Comparison of ENCODE assay signal across 21 cellular contexts in the genomic region with DNA sequence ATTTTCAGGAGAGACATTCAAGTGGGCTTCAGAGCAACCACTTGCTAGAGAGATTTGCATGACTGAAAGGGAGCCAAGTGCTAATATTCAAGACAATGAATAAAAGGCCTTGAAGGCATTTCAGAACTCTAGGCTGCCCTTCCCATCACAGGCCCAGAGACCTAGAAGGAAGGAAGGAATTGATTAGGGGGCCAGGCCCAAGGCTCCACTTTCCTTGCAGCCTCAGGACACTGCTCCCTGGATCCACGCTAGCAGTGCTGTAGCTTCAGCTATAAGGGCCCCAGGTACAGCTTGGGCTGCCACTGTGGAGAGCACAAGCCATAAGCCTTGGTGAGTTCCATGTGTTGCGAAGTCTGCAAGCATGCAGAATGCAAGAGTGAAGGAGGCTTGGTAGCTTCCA.
A peak's percentile ranks its signal among the peaks of the same experiment; 100 is the strongest.
DNase-seq lines count a peak whose midpoint lies in the region; ATAC-seq, FAIRE-seq and TF ChIP-seq lines count a peak whose summit lies in the region.
"Had no signal": no experiment of that assay in that cellular context is flagged by ENCODE, and none has a peak within 500 bp of the region (broad histone marks: within the 10 kb centered on the region; RNA-seq: fewer than 3 reads in every experiment).

No MANE protein-coding gene starts in this region.

- H3K56ac ChIP-seq in H1 (replicated peaks; ENCODE audit: insufficient read length, low read depth, low read length), result no peak overlapping the region

- no peaks in the 10 kb centered on the region for H3K36me3 Mint-ChIP-seq in endodermal cell (ENCODE audit: low read depth)
- H3K36me3 Mint-ChIP-seq in activated naive CD4-positive, alpha-beta T cell treated with anti-CD3 and anti-CD28 coated beads for 36 hours (ENCODE audit: low read depth), result no peaks in the 10 kb centered on the region
- H3K36me3 Mint-ChIP-seq: IgD-negative memory B cell had no signal

- H3K4me1 ChIP-seq in H1 (replicated peaks in 1 of 4; ENCODE audit: control insufficient read depth in 3 of 4, insufficient read depth in 4 of 4, low read length in 3 of 4) (no peaks in the 10 kb centered on the region; a peak in 1 of 7 replicates), endodermal cell (ENCODE audit: control insufficient read depth, insufficient read depth, low read length) (no peaks in the 10 kb centered on the region)
- H3K4me1 ChIP-seq: A549, Caco-2 had no signal

- no peak overlapping the region for H4K8ac ChIP-seq in H1 (ENCODE audit: extremely low read depth, insufficient read depth, low read length)

- no peak overlapping the region for H3K23ac ChIP-seq in H1 (ENCODE audit: insufficient read length)

- H3K9me3 Mint-ChIP-seq in endodermal cell, result no peaks in the 10 kb centered on the region
- peaks cover 11% of the 10 kb centered on the region for H3K9me3 Mint-ChIP-seq in activated naive CD4-positive, alpha-beta T cell treated with anti-CD3 and anti-CD28 coated beads for 36 hours

- H3K4ac ChIP-seq in H1 (replicated peaks; ENCODE audit: insufficient read length, low read depth, low read length), result no peak overlapping the region

- H3K27me3 Mint-ChIP-seq in endodermal cell (ENCODE audit: insufficient read depth), result no peaks in the 10 kb centered on the region
- H3K27me3 Mint-ChIP-seq in activated naive CD4-positive, alpha-beta T cell treated with anti-CD3 and anti-CD28 coated beads for 36 hours (ENCODE audit: low read depth), result no peaks in the 10 kb centered on the region
- H3K27me3 Mint-ChIP-seq: CD4-positive, alpha-beta T cell had no signal

- no peak overlapping the region for H2BK15ac ChIP-seq in H1 (ENCODE audit: low read length)

- WGBS in H1 (ENCODE audit: extremely low coverage in 1 of 2, insufficient coverage in 1 of 2, insufficient read length in 1 of 2, insufficient replicate concordance in 2 of 2, low coverage in 1 of 2, low lambda C conversion rate in 2 of 2, missing lambda C conversion rate in 1 of 2), 2 experiments, result 100% methylated on average over 2 of the region's 2 CpGs; no CpG with 5 or more reads in 1 of the 2 experiments
- WGBS in endodermal cell (ENCODE audit: insufficient coverage in 1 of 2, insufficient read length in 1 of 2), 2 experiments, result 92% methylated on average over 2 of the region's 2 CpGs; no CpG with 5 or more reads in 1 of the 2 experiments

- H2BK5ac ChIP-seq in H1 (ENCODE audit: low read depth, low read length), result peak overlapping the region; percentile 35; the same call in 1 of the 2 replicates

- FAIRE-seq in H1 (lab: Jason Lieb, UNC), result no peak
- FAIRE-seq: D721Med, HepG2, HTR-8/SVneo had no signal

- H3K27me3 ChIP-seq in H1 (replicated peaks in 1 of 4; ENCODE audit: control insufficient read depth in 3 of 4, extremely low read depth in 1 of 4, insufficient read depth in 3 of 4, low read length in 3 of 4) (no peaks in the 10 kb centered on the region), endodermal cell (ENCODE audit: control insufficient read depth, insufficient read depth, low read length, poor library complexity, severe bottlenecking) (no peaks in the 10 kb centered on the region)

- TF ChIP-seq RAD21 in H1 (IDR thresholded peaks at IDR 0.05 in 1 of 2, conservative IDR thresholded peaks at IDR 0.05 in 1 of 2; ENCODE audit: low read depth in 2 of 2, low read length in 2 of 2), result no peak

- no peak overlapping the region for H2BK120ac ChIP-seq in H1 (replicated peaks; ENCODE audit: low read depth, low read length)

- H2BK20ac ChIP-seq in H1 (ENCODE audit: low read length), result no peak overlapping the region

- H4K91ac ChIP-seq in H1 (replicated peaks; ENCODE audit: insufficient read length, low read length), result no peak overlapping the region

- no peaks in the 10 kb centered on the region for H3K9me3 ChIP-seq in H1 (ENCODE audit: insufficient read depth in 2 of 2, low read depth in 1 of 2, low read length in 1 of 2)
- H3K9me3 ChIP-seq in endodermal cell (ENCODE audit: control insufficient read depth, low read length), result no peaks in the 10 kb centered on the region
- H3K9me3 ChIP-seq: A549, Caco-2 had no signal

- no peak overlapping the region for H3K4me3 Mint-ChIP-seq in endodermal cell
- H3K4me3 Mint-ChIP-seq in activated naive CD4-positive, alpha-beta T cell treated with anti-CD3 and anti-CD28 coated beads for 36 hours, result no peak overlapping the region
- H3K4me3 Mint-ChIP-seq: CD4-positive, alpha-beta T cell; HFFc6; IgD-negative memory B cell had no signal

- no peak overlapping the region for H3K4me3 ChIP-seq in H1 (ENCODE audit: extremely low read depth in 1 of 4, insufficient read depth in 2 of 4, low read depth in 3 of 4, low read length in 4 of 4)
- no peak overlapping the region for H3K4me3 ChIP-seq in endodermal cell (ENCODE audit: low read length)
- H3K4me3 ChIP-seq: A549 had no signal

- H2AFZ ChIP-seq in H1 (ENCODE audit: low read length), result no peak overlapping the region

- no peak overlapping the region for H3K18ac ChIP-seq in H1 (ENCODE audit: extremely low read depth, low read length)

- H3K79me1 ChIP-seq in H1 (ENCODE audit: low read depth, low read length), result no peaks in the 10 kb centered on the region

- DNase-seq in Right ventricle myocardium inferior (ENCODE audit: missing footprints), result peak; percentile 53
- no peak for DNase-seq in left cardiac atrium
- no peak for DNase-seq in H1 (ENCODE audit: low read depth in 1 of 2, low spot score in 2 of 2)
- peak; percentile 17 for DNase-seq in iPS-NIHi11 (ENCODE audit: low spot score)
- DNase-seq in endodermal cell, result no peak
- DNase-seq in pons (ENCODE audit: low spot score), result no peak
- DNase-seq in activated naive CD4-positive, alpha-beta T cell treated with anti-CD3 and anti-CD28 coated beads for 36 hours, result no peak
- DNase-seq: AML-193; Caco-2; CD4-positive, alpha-beta T cell; DMS79; GF-D8; HFFc6 had no signal

- H3K23me2 ChIP-seq in H1 (ENCODE audit: low read depth, low read length), result no peaks in the 10 kb centered on the region; the same call in 1 of the 2 replicates

- H4K20me1 ChIP-seq in H1 (replicated peaks in 1 of 2; ENCODE audit: control insufficient read depth in 1 of 2, insufficient read depth in 2 of 2, low read length in 2 of 2), result no peaks in the 10 kb centered on the region

- H3K4me2 ChIP-seq in H1 (ENCODE audit: insufficient read depth in 1 of 2, low read depth in 2 of 2, low read length in 2 of 2), result no peak overlapping the region
- H3K4me2 ChIP-seq: A549 had no signal

- H3K27ac ChIP-seq in H1 (ENCODE audit: low read depth, low read length) (no peak overlapping the region), endodermal cell (ENCODE audit: low read depth, low read length) (no peak overlapping the region)
- H3K27ac ChIP-seq: 22Rv1, A549, C4-2B had no signal

- no peak overlapping the region for H3K14ac ChIP-seq in H1 (ENCODE audit: insufficient read length)

- no peak for TF ChIP-seq POLR2A in H1 (IDR thresholded peaks at IDR 0.05; ENCODE audit: control extremely low read depth in 1 of 2, low read depth in 2 of 2, low read length in 2 of 2)

- H3K4me1 Mint-ChIP-seq in endodermal cell, result no peaks in the 10 kb centered on the region
- no peaks in the 10 kb centered on the region for H3K4me1 Mint-ChIP-seq in activated naive CD4-positive, alpha-beta T cell treated with anti-CD3 and anti-CD28 coated beads for 36 hours (ENCODE audit: low read depth)
- H3K4me1 Mint-ChIP-seq: IgD-negative memory B cell had no signal

- no peak overlapping the region; the same call in 1 of the 2 replicates for H2BK12ac ChIP-seq in H1 (ENCODE audit: low read depth, low read length)

- intact Hi-C loops in Right ventricle myocardium inferior (cut with DNase I) (no loop called here), left cardiac atrium (cut with DNase I) (no loop called here)
- intact Hi-C loops in activated naive CD4-positive, alpha-beta T cell treated with anti-CD3 and anti-CD28 coated beads for 36 hours (cut with micrococcal nuclease), result no loop called here

- H2AK5ac ChIP-seq in H1 (ENCODE audit: low read depth, low read length), result no peak overlapping the region

- POLR2A ChIA-PET in H1 (lab: Charles Lee; ENCODE audit: partially characterized antibody), result no interaction called here

- CTCF ChIA-PET in H1 (lab: Charles Lee; ENCODE audit: partially characterized antibody), result interaction anchor here (0.9 kb wide), 1 partner anchor 9 kb away, joined by 3 read pairs; no protein-coding TSS in a partner anchor
- CTCF ChIA-PET in activated naive CD4-positive, alpha-beta T cell treated with anti-CD3 and anti-CD28 coated beads for 36 hours (lab: Charles Lee), result no interaction called here

- no peak for TF ChIP-seq EP300 in H1 (IDR thresholded peaks at IDR 0.05; ENCODE audit: borderline replicate concordance in 1 of 2, low read depth in 2 of 2, low read length in 2 of 2)

- no peak overlapping the region for H4K5ac ChIP-seq in H1 (ENCODE audit: insufficient read length, low read depth, low read length)

- H3K36me3 ChIP-seq in H1 (ENCODE audit: control insufficient read depth in 2 of 4, insufficient read depth in 4 of 4, low read length in 3 of 4) (no peaks in the 10 kb centered on the region), endodermal cell (ENCODE audit: control insufficient read depth, insufficient read depth, low read length) (no peaks in the 10 kb centered on the region)

- H3K9ac ChIP-seq in H1 (replicated peaks in 1 of 4; ENCODE audit: extremely low read depth in 1 of 4, low read depth in 3 of 4, low read length in 3 of 4) (no peak overlapping the region), endodermal cell (ENCODE audit: extremely low read depth, low read length, poor library complexity, severe bottlenecking) (no peak overlapping the region)

- H3K79me2 ChIP-seq in H1 (ENCODE audit: control insufficient read depth in 1 of 2, insufficient read depth in 2 of 2, low read length in 2 of 2), result no peaks in the 10 kb centered on the region

- no peak for ATAC-seq in Right ventricle myocardium inferior
- ATAC-seq in left cardiac atrium, result no peak
- ATAC-seq: A549, HCT116, HepG2 had no signal

- H3K27ac Mint-ChIP-seq in endodermal cell, result no peak overlapping the region
- no peak overlapping the region for H3K27ac Mint-ChIP-seq in activated naive CD4-positive, alpha-beta T cell treated with anti-CD3 and anti-CD28 coated beads for 36 hours
- H3K27ac Mint-ChIP-seq: CD4-positive, alpha-beta T cell; HFFc6; IgD-negative memory B cell had no signal

- TF ChIP-seq CTCF in H1 (IDR thresholded peaks at IDR 0.05; ENCODE audit: control extremely low read depth in 1 of 3, insufficient read depth in 1 of 3, low read depth in 1 of 3, low read length in 3 of 3) (no peak), endodermal cell (conservative IDR thresholded peaks at IDR 0.05) (no peak)

TF ChIP-seq in H1, 55 proteins besides CTCF, POLR2A, EP300 and RAD21:
- peak; percentile 4 for TF ChIP-seq NANOG (IDR thresholded peaks at IDR 0.05; ENCODE audit: insufficient read depth, low read depth, low read length, poor library complexity, severe bottlenecking)
- TF ChIP-seq CTBP2 (IDR thresholded peaks at IDR 0.05; ENCODE audit: borderline replicate concordance, insufficient read depth, insufficient read length, low read length), result no peak
- no peak for TF ChIP-seq BACH1 (IDR thresholded peaks at IDR 0.05; ENCODE audit: low read length)

Comparison
In these comparisons a context has a peak if more than half of its experiments do, and no peak if none do; other contexts are left out.
1. DNase-seq: peak in Right ventricle myocardium inferior (single experiment) and iPS-NIHi11 (single experiment); none in left cardiac atrium (single experiment), H1 (0 of 2), endodermal cell (single experiment), pons (single experiment) and activated naive CD4-positive, alpha-beta T cell treated with anti-CD3 and anti-CD28 coated beads for 36 hours (single experiment).